ENCODE assay signal across 22 cellular contexts in the genomic region with DNA sequence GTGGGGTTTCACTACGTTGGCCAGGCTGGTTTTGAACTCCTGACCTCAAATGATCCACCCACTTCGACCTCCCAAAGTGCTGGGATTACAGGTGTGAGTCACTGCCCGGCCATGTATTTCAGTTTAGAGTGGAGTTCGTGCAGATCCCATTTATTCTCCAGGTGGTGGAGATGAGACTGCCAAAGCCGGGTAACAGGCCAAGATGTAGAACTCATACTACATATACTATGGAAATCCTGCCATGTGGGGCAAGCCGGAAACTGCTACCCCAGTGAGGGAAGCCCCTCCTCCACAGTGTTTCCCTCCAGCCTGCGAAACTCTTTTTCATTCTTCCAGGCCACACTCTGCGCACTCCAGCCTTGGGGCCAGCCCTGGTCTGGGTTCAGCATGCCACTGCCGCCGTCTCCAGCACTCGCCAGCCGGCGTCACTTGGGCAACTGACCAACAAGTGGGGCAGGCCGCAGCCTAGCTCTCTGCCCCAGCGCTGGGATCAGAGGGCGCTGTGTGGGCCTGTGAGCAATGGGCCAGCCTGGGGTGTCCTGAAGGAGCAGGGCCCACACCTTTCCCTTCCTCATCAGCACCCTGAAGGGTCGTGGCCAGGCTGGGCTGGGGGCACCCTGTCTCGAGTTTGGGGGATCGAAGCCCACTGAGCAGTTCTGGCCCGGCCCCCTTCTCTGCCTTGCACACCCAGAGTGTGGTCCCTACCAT.
DNase-seq lines count a peak whose midpoint lies in the region; ATAC-seq, FAIRE-seq and TF ChIP-seq lines count a peak whose summit lies in the region.
"Had no signal": no experiment of that assay in that cellular context is flagged by ENCODE, and none has a peak within 500 bp of the region (broad histone marks: within the 10 kb centered on the region; RNA-seq: fewer than 3 reads in every experiment).

No MANE protein-coding gene starts in this region.

- H3K9me3 Mint-ChIP-seq in CD4-positive, CD25-positive, alpha-beta regulatory T cell: no peaks in the 10 kb centered on the region
- H3K9me3 Mint-ChIP-seq in astrocyte (ENCODE audit: unreplicated experiment): no peaks in the 10 kb centered on the region
- no peaks in the 10 kb centered on the region for H3K9me3 Mint-ChIP-seq in HFFc6
- H3K9me3 Mint-ChIP-seq: activated B cell treated with CpG ODN at 0.5 μM for 24 hours; activated CD4-positive, alpha-beta memory T cell treated with anti-CD3 and anti-CD28 coated beads for 36 hours; nephron had no signal

- H3K27ac Mint-ChIP-seq in CD4-positive, CD25-positive, alpha-beta regulatory T cell: peak overlapping the region in 2 of 3 donors; percentile 49 to 74
- H3K27ac Mint-ChIP-seq in astrocyte (ENCODE audit: unreplicated experiment) (no peak overlapping the region), HFFc6 (no peak overlapping the region)
- H3K27ac Mint-ChIP-seq: activated B cell treated with CpG ODN at 0.5 μM for 24 hours; activated CD4-positive, alpha-beta memory T cell treated with anti-CD3 and anti-CD28 coated beads for 36 hours had no signal

- no peak for ATAC-seq in CD4-positive, CD25-positive, alpha-beta regulatory T cell (ENCODE audit: low read depth in 2 of 2)
- no peak for ATAC-seq in HG02973 (IDR thresholded peaks at IDR 0.05; ENCODE audit: unreplicated experiment)
- ATAC-seq: left colon, SK-N-SH treated with all-trans-retinoic acid at 6 μM for 48 hours had no signal

- H3K27me3 ChIP-seq in CD4-positive, CD25-positive, alpha-beta regulatory T cell (ENCODE audit: control insufficient read depth, insufficient read depth, low read length): no peaks in the 10 kb centered on the region
- H3K27me3 ChIP-seq in H7 (ENCODE audit: control insufficient read depth, insufficient read depth, low read length): no peaks in the 10 kb centered on the region
- H3K27me3 ChIP-seq in astrocyte (ENCODE audit: insufficient read depth, low read length): no peaks in the 10 kb centered on the region
- H3K27me3 ChIP-seq: upper lobe of left lung had no signal

- no peak overlapping the region for H3K9ac ChIP-seq in astrocyte (ENCODE audit: low read length)

- DNase-seq in CD4-positive, CD25-positive, alpha-beta regulatory T cell: no peak
- peak; percentile 30 for DNase-seq in H7
- no peak for DNase-seq in astrocyte (ENCODE audit: low read depth)
- peak; percentile 75 for DNase-seq in mesenteric fat pad (ENCODE audit: low spot score)
- no peak for DNase-seq in NCI-H1930 (lab: John Stamatoyannopoulos, UW)
- no peak for DNase-seq in HFFc6
- no peak for DNase-seq in GOT3 (lab: John Stamatoyannopoulos, UW)
- DNase-seq: activated B cell treated with CpG ODN at 0.5 μM for 24 hours; activated CD4-positive, alpha-beta memory T cell treated with anti-CD3 and anti-CD28 coated beads for 36 hours; central memory CD4-positive, alpha-beta T cell; DND-41; left colon; midbrain; NCI-H1105; NCI-H510A treated with DMSO at 0.1 percent for 48 hours; stimulated activated CD4-positive, alpha-beta T cell treated with anti-CD3 and anti-CD28 coated beads, Interleukin-1b, Interleukin-23, amount 100 ng/mL, for 48 hours; stimulated activated naive CD4-positive, alpha-beta T cell treated with Interleukin-2 at 50 U/mL for 16 hours; upper lobe of left lung had no signal

- H3K4me1 ChIP-seq in CD4-positive, CD25-positive, alpha-beta regulatory T cell (ENCODE audit: control insufficient read depth, insufficient read depth, low read length, poor library complexity, severe bottlenecking): no peaks in the 10 kb centered on the region
- peaks cover 21% of the 10 kb centered on the region for H3K4me1 ChIP-seq in astrocyte (ENCODE audit: insufficient read depth, low read length)
- H3K4me1 ChIP-seq: HAP-1 had no signal

- H3K4me3 ChIP-seq in CD4-positive, CD25-positive, alpha-beta regulatory T cell (ENCODE audit: low read depth, low read length): no peak overlapping the region
- H3K4me3 ChIP-seq in H7 (ENCODE audit: insufficient read depth, low read depth, low read length) (no peak overlapping the region), astrocyte (ENCODE audit: insufficient read depth, low read depth, low read length) (no peak overlapping the region)
- H3K4me3 ChIP-seq: HAP-1, upper lobe of left lung had no signal

- TF ChIP-seq CTCF in astrocyte (IDR thresholded peaks at IDR 0.05; ENCODE audit: insufficient read depth, low read depth, low read length) (no peak), HFFc6 (IDR thresholded peaks at IDR 0.05) (no peak)

- H3K36me3 Mint-ChIP-seq in CD4-positive, CD25-positive, alpha-beta regulatory T cell: peaks cover 39% of the 10 kb centered on the region
- peaks cover 11% of the 10 kb centered on the region for H3K36me3 Mint-ChIP-seq in astrocyte (ENCODE audit: low read depth, unreplicated experiment)
- H3K36me3 Mint-ChIP-seq in HFFc6 (ENCODE audit: low read depth): peaks cover 15% of the 10 kb centered on the region

- H4K20me1 ChIP-seq in astrocyte (ENCODE audit: insufficient read depth, low read length): peaks cover 25% of the 10 kb centered on the region

- H3K79me2 ChIP-seq in astrocyte (ENCODE audit: insufficient read depth, low read length): no peaks in the 10 kb centered on the region

- H3K9me3 ChIP-seq in CD4-positive, CD25-positive, alpha-beta regulatory T cell (ENCODE audit: control insufficient read depth in 2 of 2, low read length in 2 of 2): no peaks in the 10 kb centered on the region
- H3K9me3 ChIP-seq in astrocyte (ENCODE audit: insufficient read depth, low read depth, low read length): no peaks in the 10 kb centered on the region
- H3K9me3 ChIP-seq: HAP-1, upper lobe of left lung had no signal

- FAIRE-seq in astrocyte (lab: Jason Lieb, UNC): no peak

- no peak overlapping the region for H3K27ac ChIP-seq in CD4-positive, CD25-positive, alpha-beta regulatory T cell (ENCODE audit: insufficient read depth, low read length, poor library complexity, severe bottlenecking)
- H3K27ac ChIP-seq in astrocyte (ENCODE audit: low read depth, low read length): peak overlapping the region; percentile 47
- H3K27ac ChIP-seq: upper lobe of left lung had no signal

- H3K4me2 ChIP-seq in astrocyte (ENCODE audit: low read length): peak overlapping the region; percentile 64

- no peak overlapping the region for H2AFZ ChIP-seq in astrocyte (ENCODE audit: low read depth, low read length)

- H3K36me3 ChIP-seq in CD4-positive, CD25-positive, alpha-beta regulatory T cell (ENCODE audit: control insufficient read depth, insufficient read depth, low read length): peaks cover 84% of the 10 kb centered on the region
- H3K36me3 ChIP-seq in H7 (replicated peaks; ENCODE audit: control insufficient read depth, insufficient read depth, low read length) (peaks cover 28% of the 10 kb centered on the region), astrocyte (ENCODE audit: insufficient read depth, low read length) (peaks cover 32% of the 10 kb centered on the region)

- H3K4me1 Mint-ChIP-seq in CD4-positive, CD25-positive, alpha-beta regulatory T cell: peaks cover 0 to 3% (median 0%) of the 10 kb centered on the region in 4 donors
- H3K4me1 Mint-ChIP-seq in astrocyte (ENCODE audit: low read depth, unreplicated experiment): peaks cover 21% of the 10 kb centered on the region
- H3K4me1 Mint-ChIP-seq in HFFc6 (ENCODE audit: low read depth): peaks cover 12% of the 10 kb centered on the region
- H3K4me1 Mint-ChIP-seq: nephron had no signal

- no peak overlapping the region for H3K4me3 Mint-ChIP-seq in CD4-positive, CD25-positive, alpha-beta regulatory T cell
- H3K4me3 Mint-ChIP-seq in astrocyte (ENCODE audit: unreplicated experiment) (no peak overlapping the region), HFFc6 (no peak overlapping the region)
- H3K4me3 Mint-ChIP-seq: activated B cell treated with CpG ODN at 0.5 μM for 24 hours; activated CD4-positive, alpha-beta memory T cell treated with anti-CD3 and anti-CD28 coated beads for 36 hours; nephron had no signal

- no peaks in the 10 kb centered on the region for H3K27me3 Mint-ChIP-seq in CD4-positive, CD25-positive, alpha-beta regulatory T cell
- H3K27me3 Mint-ChIP-seq in astrocyte (ENCODE audit: low read depth, unreplicated experiment): no peaks in the 10 kb centered on the region
- peaks cover 2% of the 10 kb centered on the region; the same call in 1 of the 2 replicates for H3K27me3 Mint-ChIP-seq in HFFc6 (ENCODE audit: insufficient read depth)
- H3K27me3 Mint-ChIP-seq: activated B cell treated with CpG ODN at 0.5 μM for 24 hours; activated CD4-positive, alpha-beta memory T cell treated with anti-CD3 and anti-CD28 coated beads for 36 hours had no signal

Comparison
In these comparisons a context has a peak if more than half of its experiments do, and no peak if none do; other contexts are left out.
1. DNase-seq: peak in H7 (single experiment) and mesenteric fat pad (single experiment); none in CD4-positive, CD25-positive, alpha-beta regulatory T cell (0 of 3), astrocyte (single experiment), NCI-H1930 (0 of 2), HFFc6 (single experiment) and GOT3 (single experiment).
2. H3K27ac Mint-ChIP-seq: peak in CD4-positive, CD25-positive, alpha-beta regulatory T cell (2 of 3); none in astrocyte (single experiment) and HFFc6 (single experiment).